ENCODE assay signal across 20 cellular contexts in the genomic region with DNA sequence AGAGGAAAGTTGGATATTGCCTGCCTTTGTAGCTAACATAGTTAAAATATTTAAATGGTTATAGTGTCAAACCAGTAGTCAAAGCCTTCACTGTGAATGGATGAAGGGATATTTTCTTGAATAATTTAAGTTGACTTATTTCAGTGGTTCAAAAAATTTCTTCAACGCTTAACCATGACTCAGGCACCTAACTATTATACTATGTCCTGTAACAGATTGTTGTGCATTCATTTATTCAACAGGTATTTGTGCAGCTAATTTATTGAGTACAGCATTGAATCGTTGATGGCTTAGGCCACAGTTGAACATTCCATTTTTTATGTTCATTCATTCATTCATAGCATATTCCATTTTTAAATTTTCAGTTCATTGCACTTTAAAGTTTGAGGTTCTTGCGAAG. TPM values are rescaled to one million over a fixed set of nuclear protein-coding genes. Genes with fewer than 3 reads are reported as not detected.
DNase-seq lines count a peak whose midpoint lies in the region; ATAC-seq, FAIRE-seq and TF ChIP-seq lines count a peak whose summit lies in the region.
"Had no signal": no experiment of that assay in that cellular context is flagged by ENCODE, and none has a peak within 500 bp of the region (broad histone marks: within the 10 kb centered on the region; RNA-seq: fewer than 3 reads in every experiment).

No MANE protein-coding gene starts in this region.

- no peak for DNase-seq in natural killer cell treated with Interleukin-12 subunit alpha and Interleukin-12 subunit beta and Interleukin-15 and Interleukin-18, amount 100 ng/mL, for 72 hours (ENCODE audit: low spot score)
- DNase-seq in natural killer cell (no peak), AML-193 (lab: John Stamatoyannopoulos, UW) (no peak), right cardiac atrium (no peak)
- DNase-seq: activated CD8-positive, alpha-beta memory T cell treated with anti-CD3 and anti-CD28 coated beads for 24 hours; activated effector memory CD4-positive, alpha-beta T cell treated with anti-CD3 and anti-CD28 coated beads, Interleukin-2, amount 50 U/mL, for 16 hours; effector CD4-positive, alpha-beta T cell; GDM1; left colon; NCI-H1930; right lobe of liver; SHP77 treated with DMSO at 0.1 percent for 48 hours; stimulated activated CD4-positive, alpha-beta T cell treated with anti-CD3 and anti-CD28 coated beads, Interleukin-2, amount 100 ng/mL, for 48 hours had no signal

- peaks cover 19% of the 10 kb centered on the region for H3K36me3 Mint-ChIP-seq in natural killer cell treated with Interleukin-12 subunit alpha and Interleukin-12 subunit beta and Interleukin-15 and Interleukin-18, amount 100 ng/mL, for 72 hours
- H3K36me3 Mint-ChIP-seq in natural killer cell, result no peaks in the 10 kb centered on the region
- H3K36me3 Mint-ChIP-seq in activated T-helper 17 cell treated with anti-CD3 and anti-CD28 coated beads, Interleukin-2, amount 50 U/mL, for 72 hours (ENCODE audit: low read depth), result peaks cover 89% of the 10 kb centered on the region

- no peaks in the 10 kb centered on the region for H3K27me3 Mint-ChIP-seq in natural killer cell treated with Interleukin-12 subunit alpha and Interleukin-12 subunit beta and Interleukin-15 and Interleukin-18, amount 100 ng/mL, for 72 hours
- no peaks in the 10 kb centered on the region for H3K27me3 Mint-ChIP-seq in natural killer cell (ENCODE audit: low read depth in 2 of 2)
- no peaks in the 10 kb centered on the region for H3K27me3 Mint-ChIP-seq in activated T-helper 17 cell treated with anti-CD3 and anti-CD28 coated beads, Interleukin-2, amount 50 U/mL, for 72 hours
- H3K27me3 Mint-ChIP-seq: IgD-negative memory B cell had no signal

- TF ChIP-seq CTCF in natural killer cell (IDR thresholded peaks at IDR 0.05), result no peak

- no peaks in the 10 kb centered on the region for H3K9me3 ChIP-seq in right cardiac atrium (ENCODE audit: control insufficient read depth, low read length)
- H3K9me3 ChIP-seq: right lobe of liver, suprapubic skin had no signal

- peaks cover 1% of the 10 kb centered on the region for H3K4me1 ChIP-seq in right cardiac atrium (ENCODE audit: control insufficient read depth, insufficient read depth, low read length)

- intact Hi-C loops in natural killer cell (cut with micrococcal nuclease) (no loop called here), right cardiac atrium (cut with DNase I) (no loop called here)

- H3K27ac ChIP-seq in right cardiac atrium (ENCODE audit: low read length), result no peak overlapping the region
- H3K27ac ChIP-seq: right lobe of liver, suprapubic skin had no signal

- peak; percentile 5 for FAIRE-seq in islet of Langerhans (lab: Jason Lieb, UNC)
- FAIRE-seq: GM12892 had no signal

- no peak overlapping the region for H3K4me3 ChIP-seq in right cardiac atrium (ENCODE audit: low read length)
- H3K4me3 ChIP-seq: right lobe of liver, suprapubic skin had no signal

- WGBS in right cardiac atrium, result 88% methylated on average over 3 of the region's 3 CpGs

- H3K9me3 Mint-ChIP-seq in natural killer cell treated with Interleukin-12 subunit alpha and Interleukin-12 subunit beta and Interleukin-15 and Interleukin-18, amount 100 ng/mL, for 72 hours, result no peaks in the 10 kb centered on the region
- H3K9me3 Mint-ChIP-seq in natural killer cell, result peaks cover 0 to 2% of the 10 kb centered on the region in 2 donors
- peaks cover 5% of the 10 kb centered on the region for H3K9me3 Mint-ChIP-seq in activated T-helper 17 cell treated with anti-CD3 and anti-CD28 coated beads, Interleukin-2, amount 50 U/mL, for 72 hours

- peaks cover 54 to 61% of the 10 kb centered on the region in 2 donors for H3K4me1 Mint-ChIP-seq in natural killer cell treated with Interleukin-12 subunit alpha and Interleukin-12 subunit beta and Interleukin-15 and Interleukin-18, amount 100 ng/mL, for 72 hours (ENCODE audit: low read depth in 2 of 2)
- H3K4me1 Mint-ChIP-seq in natural killer cell, result peaks cover 34 to 52% of the 10 kb centered on the region in 2 donors
- peaks cover 22% of the 10 kb centered on the region for H3K4me1 Mint-ChIP-seq in activated T-helper 17 cell treated with anti-CD3 and anti-CD28 coated beads, Interleukin-2, amount 50 U/mL, for 72 hours

- peak overlapping the region; percentile 81 for H3K4me3 Mint-ChIP-seq in natural killer cell treated with Interleukin-12 subunit alpha and Interleukin-12 subunit beta and Interleukin-15 and Interleukin-18, amount 100 ng/mL, for 72 hours
- no peak overlapping the region for H3K4me3 Mint-ChIP-seq in natural killer cell
- peak overlapping the region; percentile 57 for H3K4me3 Mint-ChIP-seq in activated T-helper 17 cell treated with anti-CD3 and anti-CD28 coated beads, Interleukin-2, amount 50 U/mL, for 72 hours

- H3K27ac Mint-ChIP-seq in natural killer cell treated with Interleukin-12 subunit alpha and Interleukin-12 subunit beta and Interleukin-15 and Interleukin-18, amount 100 ng/mL, for 72 hours, result peak overlapping the region in 1 of 2 donors; percentile 72
- no peak overlapping the region for H3K27ac Mint-ChIP-seq in natural killer cell
- no peak overlapping the region for H3K27ac Mint-ChIP-seq in activated T-helper 17 cell treated with anti-CD3 and anti-CD28 coated beads, Interleukin-2, amount 50 U/mL, for 72 hours
- H3K27ac Mint-ChIP-seq: IgD-negative memory B cell had no signal

- no peaks in the 10 kb centered on the region for H3K27me3 ChIP-seq in right cardiac atrium (ENCODE audit: control insufficient read depth, insufficient read depth)
- H3K27me3 ChIP-seq: right lobe of liver, suprapubic skin had no signal

- no peak for ATAC-seq in natural killer cell treated with Interleukin-12 subunit alpha and Interleukin-12 subunit beta and Interleukin-15 and Interleukin-18, amount 100 ng/mL, for 72 hours
- no peak for ATAC-seq in natural killer cell
- no peak for ATAC-seq in activated T-helper 17 cell treated with anti-CD3 and anti-CD28 coated beads, Interleukin-2, amount 50 U/mL, for 72 hours (replicated peaks)
- ATAC-seq in HG03432 (IDR thresholded peaks at IDR 0.05; ENCODE audit: unreplicated experiment), result no peak
- no peak for ATAC-seq in HG03354 (IDR thresholded peaks at IDR 0.05; ENCODE audit: poor library complexity, severe bottlenecking, unreplicated experiment)
- no peak for ATAC-seq in right cardiac atrium
- ATAC-seq: left colon, right lobe of liver had no signal

RNA-seq across cellular contexts. Expression of a gene that starts 9.2 kb away (rescaled TPM):
- 100 to 1,000 TPM; 452 to 579 TPM for total RNA-seq in natural killer cell treated with Interleukin-12 subunit alpha and Interleukin-12 subunit beta and Interleukin-15 and Interleukin-18, amount 100 ng/mL, for 72 hours
- total RNA-seq in natural killer cell, result 100 to 1,000 TPM; 174 to 184 (median 177) TPM
- total RNA-seq in activated T-helper 17 cell treated with anti-CD3 and anti-CD28 coated beads, Interleukin-2, amount 50 U/mL, for 72 hours, result 100 to 1,000 TPM; 123 to 176 TPM
- 100 to 1,000 TPM in 1 of 4 donors, 10 to 100 TPM in 3; 52.7 to 117 (median 81.1) TPM for total RNA-seq in right cardiac atrium
- polyA plus RNA-seq in right cardiac atrium, result 25.5 TPM

RNA-seq across cellular contexts. Expression of a gene that starts 57.7 kb away (rescaled TPM):
- 1 to 10 TPM; 8.8 TPM for total RNA-seq in natural killer cell treated with Interleukin-12 subunit alpha and Interleukin-12 subunit beta and Interleukin-15 and Interleukin-18, amount 100 ng/mL, for 72 hours
- total RNA-seq in natural killer cell, result 1 to 10 TPM; 2.2 to 2.4 (median 2.2) TPM
- total RNA-seq in activated T-helper 17 cell treated with anti-CD3 and anti-CD28 coated beads, Interleukin-2, amount 50 U/mL, for 72 hours, result 10 to 100 TPM; 11.5 to 13.6 TPM
- 10 to 100 TPM in 1 of 4 donors, 1 to 10 TPM in 3; 6.1 to 12.9 (median 8.8) TPM for total RNA-seq in right cardiac atrium
- polyA plus RNA-seq in right cardiac atrium, result 10.5 TPM
